ENCODE assay signal across 10 cellular contexts in the genomic region with DNA sequence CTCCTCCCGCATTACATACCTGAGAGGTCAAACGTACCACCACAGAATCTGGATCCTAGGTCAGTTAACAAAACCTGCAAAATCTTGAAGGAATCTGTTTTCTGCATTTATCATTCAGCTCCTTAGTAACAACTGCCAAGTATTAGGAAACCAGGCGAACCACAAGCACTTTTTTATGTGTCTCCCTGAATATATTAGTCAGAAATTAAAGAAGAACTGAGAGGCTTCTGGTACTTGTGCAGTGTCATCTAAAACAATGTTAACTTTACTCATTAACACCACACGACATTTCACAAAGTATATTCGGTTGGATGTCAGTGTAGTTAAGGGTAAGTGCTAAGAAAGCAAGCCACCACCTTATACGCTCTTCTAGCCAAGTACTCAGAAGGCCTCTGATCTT. TPM values are rescaled to one million over a fixed set of nuclear protein-coding genes. Genes with fewer than 3 reads are reported as not detected.
A peak's percentile ranks its signal among the peaks of the same experiment; 100 is the strongest.
DNase-seq lines count a peak whose midpoint lies in the region; ATAC-seq, FAIRE-seq and TF ChIP-seq lines count a peak whose summit lies in the region.
"Had no signal": no experiment of that assay in that cellular context is flagged by ENCODE, and none has a peak within 500 bp of the region (broad histone marks: within the 10 kb centered on the region; RNA-seq: fewer than 3 reads in every experiment).

No MANE protein-coding gene starts in this region.

- in situ Hi-C loops in K562 (cut with MboI) = no loop called here

- no peaks in the 10 kb centered on the region for H3K9me2 ChIP-seq in HCT116 (ENCODE audit: insufficient read depth)

- TF ChIP-seq POLR2A in HCT116 (IDR thresholded peaks at IDR 0.05; ENCODE audit: borderline replicate concordance, extremely low read depth, insufficient read depth, insufficient read length) = no peak
- TF ChIP-seq POLR2A in K562 (conservative IDR thresholded peaks at IDR 0.05) = no peak

- peaks cover 11% of the 10 kb centered on the region for H3K27me3 Mint-ChIP-seq in endothelial cell (ENCODE audit: unreplicated experiment)

- POLR2A ChIA-PET in HCT116 (lab: Charles Lee) (no interaction called here), K562 (lab: Yijun Ruan, JAX) (interaction anchor here (1.6 to 4.0 kb wide), 2 partner anchors 11 to 450 kb away, joined by 5 to 35 read pairs; no protein-coding TSS in a partner anchor)

- ATAC-seq in HCT116 (no peak), K562 (no peak), GM21576 (IDR thresholded peaks at IDR 0.05; ENCODE audit: unreplicated experiment) (no peak)

- TF ChIP-seq EP300 in K562 (IDR thresholded peaks at IDR 0.05; ENCODE audit: low read length) = no peak

- no peak overlapping the region for H3K27ac ChIP-seq in ACC112 (ENCODE audit: low read depth, low read length)
- H3K27ac ChIP-seq in HCT116 (ENCODE audit: low read depth, low read length) = no peak overlapping the region
- no peak overlapping the region; the same call in 2 of the 3 replicates for H3K27ac ChIP-seq in K562 (ENCODE audit: extremely low read depth, low read depth, low read length)

- H3K4me2 ChIP-seq in HCT116 (ENCODE audit: low read length) (peak overlapping the region; percentile 84; the same call in 1 of the 2 replicates), K562 (ENCODE audit: insufficient read depth, low read length) (peak overlapping the region; percentile 89)

- peak overlapping the region; percentile 89 for H3K4me3 ChIP-seq in ACC112 (ENCODE audit: low read depth, low read length)
- no peak overlapping the region for H3K4me3 ChIP-seq in HCT116 (replicated peaks in 1 of 2; ENCODE audit: low read depth in 1 of 2, low read length in 2 of 2)
- peak overlapping the region; percentile 86; the same call in 1 of the 2 replicates for H3K4me3 ChIP-seq in K562
- H3K4me3 ChIP-seq in mucosa of stomach (ENCODE audit: low read length) = no peak overlapping the region

- CTCF ChIA-PET in HCT116 (lab: Charles Lee) (no interaction called here), K562 (lab: Yijun Ruan, JAX; ENCODE audit: low intra/inter-chr PET ratio) (no interaction called here)

- DNase-seq in HCT116 (ENCODE audit: low read depth, low spot score) = no peak
- no peak for DNase-seq in K562 (ENCODE audit: extremely low read depth in 1 of 4, low spot score in 3 of 4)
- no peak for DNase-seq in endothelial cell (ENCODE audit: low spot score)
- DNase-seq in Ammon's horn (ENCODE audit: low spot score) = no peak
- DNase-seq in NCI-H82 (lab: John Stamatoyannopoulos, UW) = no peak
- DNase-seq: MM.1S had no signal

- peaks cover 26% of the 10 kb centered on the region for H3K4me1 Mint-ChIP-seq in endothelial cell (ENCODE audit: unreplicated experiment)

- no peaks in the 10 kb centered on the region for H3K9me1 ChIP-seq in K562 (ENCODE audit: control insufficient read depth, insufficient read depth, low read length)

- RAD21 ChIA-PET in HCT116 (lab: Charles Lee; ENCODE audit: low non-redundant PET in 1 of 2, low total read pairs in 2 of 2, uncharacterized antibody in 2 of 2, unreplicated experiment in 2 of 2) = no interaction called here

- no peak overlapping the region for H3K4me3 Mint-ChIP-seq in endothelial cell (ENCODE audit: unreplicated experiment)

- H3K9me3 ChIP-seq in HCT116 (ENCODE audit: control insufficient read depth in 1 of 2, insufficient read depth in 1 of 2, low read depth in 1 of 2, low read length in 2 of 2) (no peaks in the 10 kb centered on the region), K562 (replicated peaks; ENCODE audit: control insufficient read depth, insufficient read depth, low read depth, low read length) (no peaks in the 10 kb centered on the region), mucosa of stomach (ENCODE audit: control insufficient read depth, low read length) (no peaks in the 10 kb centered on the region)

- no peak overlapping the region for H3K27ac Mint-ChIP-seq in endothelial cell (ENCODE audit: unreplicated experiment)

- H3K36me3 ChIP-seq in ACC112 (ENCODE audit: insufficient read depth, low read length) = no peaks in the 10 kb centered on the region
- no peaks in the 10 kb centered on the region for H3K36me3 ChIP-seq in HCT116 (ENCODE audit: control insufficient read depth in 1 of 2, insufficient read depth in 2 of 2, low read length in 2 of 2)
- peaks cover 33% of the 10 kb centered on the region for H3K36me3 ChIP-seq in K562 (ENCODE audit: control insufficient read depth, insufficient read depth, low read length)
- no peaks in the 10 kb centered on the region for H3K36me3 ChIP-seq in mucosa of stomach (ENCODE audit: control insufficient read depth, insufficient read depth, low read length)

- FAIRE-seq in K562 (lab: Jason Lieb, UNC) = no peak
- FAIRE-seq: G401.6 had no signal

- H3K79me2 ChIP-seq in ACC112 (ENCODE audit: control insufficient read depth, insufficient read depth, low read length, unreplicated experiment) = peaks cover 71% of the 10 kb centered on the region
- peaks cover 73% of the 10 kb centered on the region for H3K79me2 ChIP-seq in HCT116 (ENCODE audit: insufficient read depth, low read length)
- peaks cover 80% of the 10 kb centered on the region for H3K79me2 ChIP-seq in K562 (ENCODE audit: control insufficient read depth, insufficient read depth, low read length)

- H3K4me1 ChIP-seq in ACC112 (ENCODE audit: control insufficient read depth, insufficient read depth, low read length, unreplicated experiment) (peaks cover 16% of the 10 kb centered on the region), HCT116 (ENCODE audit: control insufficient read depth in 1 of 2, insufficient read depth in 2 of 2, low read length in 2 of 2) (peaks cover 19 to 37% of the 10 kb centered on the region in 2 experiments), K562 (replicated peaks in 1 of 2; ENCODE audit: control insufficient read depth in 2 of 2, insufficient read depth in 2 of 2, low read length in 2 of 2) (peaks cover 15 to 36% of the 10 kb centered on the region in 2 experiments), mucosa of stomach (ENCODE audit: control insufficient read depth, insufficient read depth, low read length) (peaks cover 56% of the 10 kb centered on the region)

- no peak overlapping the region for H3K9ac ChIP-seq in HCT116 (ENCODE audit: low read length)
- H3K9ac ChIP-seq in K562 (ENCODE audit: insufficient read depth in 1 of 2, low read depth in 2 of 2, low read length in 2 of 2) = peak overlapping the region in 1 of 2 experiments; percentile 9; a peak in 1 of 4 replicates
- peak overlapping the region; percentile 2 for H3K9ac ChIP-seq in mucosa of stomach (ENCODE audit: low read length)

- H4K20me1 ChIP-seq in HCT116 (ENCODE audit: insufficient read depth) = peaks cover 5% of the 10 kb centered on the region; the same call in 1 of the 2 replicates
- H4K20me1 ChIP-seq in K562 (replicated peaks; ENCODE audit: control insufficient read depth, insufficient read depth, low read length) = peaks cover 8% of the 10 kb centered on the region; the same call in 1 of the 2 replicates

- H2AFZ ChIP-seq in ACC112 (ENCODE audit: low read length, unreplicated experiment) = no peak overlapping the region
- no peak overlapping the region for H2AFZ ChIP-seq in HCT116 (ENCODE audit: low read depth, low read length, poor library complexity, severe bottlenecking)
- no peak overlapping the region for H2AFZ ChIP-seq in K562 (ENCODE audit: low read depth, low read length)

- intact Hi-C loops in HCT116 (cut with micrococcal nuclease) (no loop called here), K562 (cut with micrococcal nuclease) (no loop called here)

- WGBS in K562 (ENCODE audit: insufficient coverage, low coverage, missing lambda C conversion rate) = 61% methylated on average over 6 of the region's 6 CpGs

- H3K27me3 ChIP-seq in ACC112 (ENCODE audit: insufficient read depth, low read length) (no peaks in the 10 kb centered on the region), HCT116 (ENCODE audit: insufficient read depth, low read length) (no peaks in the 10 kb centered on the region), K562 (ENCODE audit: control insufficient read depth in 2 of 2, insufficient read depth in 2 of 2, low read length in 2 of 2) (no peaks in the 10 kb centered on the region), mucosa of stomach (ENCODE audit: control insufficient read depth, insufficient read depth, low read length) (no peaks in the 10 kb centered on the region)

- no peaks in the 10 kb centered on the region for H3K9me3 Mint-ChIP-seq in endothelial cell (ENCODE audit: unreplicated experiment)

- TF ChIP-seq RAD21 in HCT116 (IDR thresholded peaks at IDR 0.05; ENCODE audit: low read depth) = no peak
- no peak for TF ChIP-seq RAD21 in K562 (CRISPR knock-in tag; conservative IDR thresholded peaks at IDR 0.05 in 1 of 2, IDR thresholded peaks at IDR 0.05 in 1 of 2)

- H3K36me3 Mint-ChIP-seq in endothelial cell (ENCODE audit: low read depth, unreplicated experiment) = peaks cover 9% of the 10 kb centered on the region

- TF ChIP-seq CTCF in HCT116 (IDR thresholded peaks at IDR 0.05 in 2 of 3, conservative IDR thresholded peaks at IDR 0.05 in 1 of 3; ENCODE audit: borderline replicate concordance in 1 of 3, insufficient read depth in 1 of 3, low read depth in 2 of 3, low read length in 2 of 3) = no peak
- no peak for TF ChIP-seq CTCF in K562 (IDR thresholded peaks at IDR 0.05 in 2 of 3, conservative IDR thresholded peaks at IDR 0.05 in 1 of 3; ENCODE audit: insufficient read depth in 2 of 3, low read depth in 1 of 3, low read length in 3 of 3)
- no peak for TF ChIP-seq CTCF in endothelial cell (IDR thresholded peaks at IDR 0.05; ENCODE audit: unreplicated experiment)

- TSS peak; percentile 39 for BruUV-seq in HCT116 (replicated peaks; lab: Mats Ljungman, UMichigan)
- BruUV-seq in K562 (replicated peaks; lab: Mats Ljungman, UMichigan) = no TSS peak

RNA-seq across cellular contexts. Expression of a gene that starts 2.5 kb away (rescaled TPM):
- total RNA-seq in HCT116 (2021; ENCODE audit: unreplicated experiment) = 54.9 TPM
- polyA plus RNA-seq in HCT116 (2012) = 15.2 and 17.3 TPM in 2 replicates
- total RNA-seq in K562 (2011; cell fraction: chromatin; rRNA removed; ENCODE audit: low replicate concordance) = 10.1 and 39.9 TPM in 2 replicates
- 6.3 and 11.8 TPM in 2 replicates for total RNA-seq in K562 (2011; cell fraction: nucleolus; rRNA removed)
- total RNA-seq in K562 (2011; cell fraction: nucleoplasm; rRNA removed) = 20.5 and 31.5 TPM in 2 replicates
- 13.4 and 15.9 TPM in 2 replicates for total RNA-seq in K562 (2014; rRNA removed)
- total RNA-seq in K562 (2014; rRNA removed; fragmentation: Illumina TruSeq; extraction: Trizol) = 22.6 and 24.1 TPM in 2 replicates
- 20.6 and 20.9 TPM in 2 replicates for total RNA-seq in K562 (2015; rRNA removed; fragmentation: Illumina TruSeq; extraction: Trizol)
- total RNA-seq in K562 (2021) = 41.0 and 42.4 TPM in 2 replicates
- polyA plus RNA-seq in K562 (2011; rRNA removed) = 21.9 and 23.4 TPM in 2 replicates
- 17.6 and 19.3 TPM in 2 replicates for polyA plus RNA-seq in K562 (2011; cell fraction: cytosol; rRNA removed)
- polyA plus RNA-seq in K562 (2011; cell fraction: nucleus; rRNA removed) = 11.8 and 16.6 TPM in 2 replicates
- 14.5 and 19.0 TPM in 2 replicates for polyA plus RNA-seq in K562 (2012)
- 22.7 and 27.8 TPM in 2 replicates for polyA plus RNA-seq in K562 (2014; fragmentation: Illumina TruSeq; extraction: Trizol)
- polyA plus RNA-seq in K562 (2014; fragmentation: Nextera tagmentation; extraction: Ambion mirVana) = 10 to 100 TPM; 10.4 to 12.7 TPM
- 16.0 and 18.4 TPM in 2 replicates for polyA plus RNA-seq in K562 (2014; rRNA removed)
- polyA minus RNA-seq in K562 (2011; rRNA and poly(A)+ RNA removed) = 54.4 and 56.6 TPM in 2 replicates
- polyA minus RNA-seq in K562 (2011; cell fraction: cytosol; rRNA and poly(A)+ RNA removed) = 24.9 and 32.8 TPM in 2 replicates
- polyA minus RNA-seq in K562 (2011; cell fraction: nucleus; rRNA and poly(A)+ RNA removed) = 14.0 and 25.5 TPM in 2 replicates
- 27.7 TPM for total RNA-seq in endothelial cell (ENCODE audit: unreplicated experiment)

Comparison
In these comparisons a context has a peak if more than half of its experiments do, and no peak if none do; other contexts are left out.
1. H3K4me3 ChIP-seq: peak in ACC112 (single experiment) and K562 (single experiment); none in HCT116 (0 of 2) and mucosa of stomach (single experiment).